Comparison of ENCODE assay signal across 21 cellular contexts in the genomic region with DNA sequence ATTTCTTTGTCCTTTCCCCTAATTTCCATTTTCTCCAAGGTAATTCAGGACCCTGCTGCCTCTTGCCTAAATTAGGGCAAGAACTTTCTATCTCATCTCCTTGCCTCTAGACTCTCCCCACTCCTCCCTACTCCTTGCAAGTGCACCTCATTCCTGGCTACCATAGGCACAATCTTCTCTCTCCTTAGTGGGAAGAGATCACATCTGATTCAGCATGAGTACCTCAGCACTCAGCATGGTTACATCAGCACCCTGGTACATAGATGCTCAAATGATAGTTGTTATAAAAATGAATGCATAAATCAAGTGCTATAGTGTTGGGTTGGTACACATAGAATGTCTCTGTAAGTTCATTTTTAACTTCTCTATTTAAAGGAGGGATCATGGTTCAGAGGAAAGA.
"Had no signal": no experiment of that assay in that cellular context is flagged by ENCODE, and none has a peak within 500 bp of the region (broad histone marks: within the 10 kb centered on the region; RNA-seq: fewer than 3 reads in every experiment).

No MANE protein-coding gene starts in this region.

- DNase-seq: activated CD4-positive, alpha-beta T cell treated with anti-CD3 and anti-CD28 coated beads for 4 hours; activated CD8-positive, alpha-beta memory T cell treated with anti-CD3 and anti-CD28 coated beads, Interleukin-2, amount 50 U/mL, for 4 hours; activated CD8-positive, alpha-beta T cell treated with anti-CD3 and anti-CD28 coated beads for 36 hours; activated gamma-delta T cell treated with Interleukin-2 at 50 U/mL for 16 hours; activated naive CD4-positive, alpha-beta T cell treated with anti-CD3 and anti-CD28 coated beads, Interleukin-2, amount 50 U/mL, for 16 hours; activated naive CD8-positive, alpha-beta T cell treated with anti-CD3 and anti-CD28 coated beads, Interleukin-2, amount 10 ng/mL, durations not matched to agents 7 days and 5 days; activated T-cell treated with anti-CD3 and anti-CD28 coated beads, Interleukin-2, amount 50 U/mL, for 72 hours; adrenal gland; aorta; Kasumi-1; NCI-H1105 treated with DMSO at 0.1 percent for 48 hours; NCI-H1436 treated with DMSO at 0.1 percent for 48 hours; NCI-H187; NCI-H2081; NCI-H510A treated with DMSO at 0.1 percent for 48 hours; Peyer's patch; SHP77; T-helper 9 cell had no signal

- H3K27ac ChIP-seq: adrenal gland, breast epithelium, Peyer's patch, RWPE1 had no signal

- H3K27me3 ChIP-seq: adrenal gland, breast epithelium, Peyer's patch had no signal

- H3K4me3 ChIP-seq: adrenal gland, breast epithelium, Peyer's patch had no signal

- ATAC-seq: activated CD4-positive, CD25-positive, alpha-beta regulatory T cell treated with anti-CD3 and anti-CD28 coated beads, Interleukin-2, amount 50 U/mL, for 24 hours; activated CD8-positive, alpha-beta T cell treated with anti-CD3 and anti-CD28 coated beads for 36 hours; activated T-cell treated with anti-CD3 and anti-CD28 coated beads, Interleukin-2, amount 50 U/mL, for 72 hours had no signal

- H3K36me3 ChIP-seq: adrenal gland, breast epithelium, Peyer's patch had no signal

- H3K4me1 ChIP-seq: adrenal gland, breast epithelium, Peyer's patch had no signal

- H3K9me3 ChIP-seq: adrenal gland, breast epithelium, Peyer's patch had no signal
